In genomic region chr17:80012751-80013741, GRCh38 we compare ENCODE assay signal across 17 cellular contexts. TPM values are rescaled to one million over a fixed set of nuclear protein-coding genes. Genes with fewer than 3 reads are reported as not detected.
"Had no signal": no experiment of that assay in that cellular context is flagged by ENCODE, and none has a peak within 500 bp of the region (broad histone marks: within the 10 kb centered on the region; RNA-seq: fewer than 3 reads in every experiment).

No MANE protein-coding gene starts in this region.

- DNase-seq: activated CD4-positive, alpha-beta T cell treated with anti-CD3 and anti-CD28 coated beads for 1 hour; activated CD4-positive, alpha-beta T cell treated with anti-CD3 and anti-CD28 coated beads, Interleukin-2, amount 50 U/mL, for 1 hour; activated CD8-positive, alpha-beta T cell treated with anti-CD3 and anti-CD28 coated beads, Interleukin-2, amount 10 ng/mL, durations not matched to agents 7 days and 5 days; activated naive CD8-positive, alpha-beta T cell treated with anti-CD3 and anti-CD28 coated beads for 36 hours; dorsolateral prefrontal cortex; effector memory CD8-positive, alpha-beta T cell; hypothalamus; mammary epithelial cell; midbrain; occipital lobe; stimulated activated CD4-positive, alpha-beta T cell treated with anti-CD3 and anti-CD28 coated beads, Interleukin-4, amount 100 ng/mL, for 24 hours; stimulated activated naive CD4-positive, alpha-beta T cell treated with Interleukin-2 at 50 U/mL for 16 hours; T-helper 1 cell had no signal

- H3K27ac ChIP-seq: dorsolateral prefrontal cortex, esophagus muscularis mucosa, thoracic aorta, upper lobe of left lung had no signal

- ATAC-seq: activated CD8-positive, alpha-beta T cell treated with anti-CD3 and anti-CD28 coated beads, Interleukin-2, amount 10 ng/mL, durations not matched to agents 7 days and 5 days; effector memory CD8-positive, alpha-beta T cell; left ventricle myocardium superior had no signal

- H3K4me3 ChIP-seq: dorsolateral prefrontal cortex, esophagus muscularis mucosa, thoracic aorta, upper lobe of left lung had no signal

- H3K27me3 ChIP-seq: dorsolateral prefrontal cortex, esophagus muscularis mucosa, upper lobe of left lung had no signal

- H3K9me3 ChIP-seq: esophagus muscularis mucosa, thoracic aorta, upper lobe of left lung had no signal

RNA-seq across cellular contexts. Expression of gene CCDC40, which starts 23.4 kb away (rescaled TPM):
- total RNA-seq: activated CD8-positive, alpha-beta T cell treated with anti-CD3 and anti-CD28 coated beads, Interleukin-2, amount 10 ng/mL, durations not matched to agents 7 days and 5 days had no signal
